In genomic region chr16:20181386-20181785, GRCh38 we compare ENCODE assay signal across 25 cellular contexts.
DNase-seq lines count a peak whose midpoint lies in the region; ATAC-seq lines count a peak whose summit lies in the region.
"Had no signal": no experiment of that assay in that cellular context is flagged by ENCODE, and none has a peak within 500 bp of the region (broad histone marks: within the 10 kb centered on the region; RNA-seq: fewer than 3 reads in every experiment).

No MANE protein-coding gene starts in this region.

- H3K4me1 ChIP-seq in trophoblast cell (ENCODE audit: control insufficient read depth in 1 of 2, insufficient read depth in 2 of 2, low read length in 2 of 2), result no peaks in the 10 kb centered on the region
- H3K4me1 ChIP-seq: tibial nerve had no signal

- H2AFZ ChIP-seq in trophoblast cell (ENCODE audit: insufficient read depth, low read length, poor library complexity), result no peak overlapping the region
- H2AFZ ChIP-seq: PC-9 had no signal

- peaks cover 2% of the 10 kb centered on the region for H3K9me3 ChIP-seq in trophoblast cell (ENCODE audit: insufficient read depth, low read depth, low read length)

- no peak overlapping the region for H3K23ac ChIP-seq in trophoblast cell (ENCODE audit: low read length)

- H3K27ac ChIP-seq in trophoblast cell (ENCODE audit: low read depth, low read length), result no peak overlapping the region
- H3K27ac ChIP-seq: 22Rv1, dorsolateral prefrontal cortex, PC-9, tibial nerve had no signal

- in situ Hi-C loops in SK-MEL-5 (cut with HindIII; ENCODE audit: low pct_unique_long_range_greater_than_20kb, low sequenced_read_pairs), result no loop called here

- H3K9ac ChIP-seq in trophoblast cell (ENCODE audit: low read length), result no peak overlapping the region

- no peak for ATAC-seq in HG02884 (IDR thresholded peaks at IDR 0.05; ENCODE audit: unreplicated experiment)
- ATAC-seq: HCT116; left cardiac atrium; Right ventricle myocardium inferior; stimulated activated effector memory CD8-positive, alpha-beta T cell treated with anti-CD3 and anti-CD28 coated beads, Interleukin-12 subunit alpha, Interleukin-12 subunit beta, amount 100 ng/mL, for 72 hours had no signal

- H2BK120ac ChIP-seq in trophoblast cell (ENCODE audit: insufficient read depth, low read length, poor library complexity), result no peak overlapping the region

- H2BK12ac ChIP-seq in trophoblast cell (ENCODE audit: low read length), result no peak overlapping the region

- H4K8ac ChIP-seq in trophoblast cell (ENCODE audit: low read depth, low read length), result no peak overlapping the region

- H3K4me3 ChIP-seq in trophoblast cell (ENCODE audit: low read depth, low read length), result no peak overlapping the region
- H3K4me3 ChIP-seq: dorsolateral prefrontal cortex, PC-9, tibial nerve had no signal

- H3K4me2 ChIP-seq in trophoblast cell (ENCODE audit: low read length), result no peak overlapping the region
- H3K4me2 ChIP-seq: PC-9 had no signal

- no peak overlapping the region for H2AK5ac ChIP-seq in trophoblast cell (ENCODE audit: low read length)

- no peaks in the 10 kb centered on the region for H3K79me2 ChIP-seq in trophoblast cell (ENCODE audit: control insufficient read depth, insufficient read depth, low read length, poor library complexity)

- H3K4ac ChIP-seq in trophoblast cell (ENCODE audit: low read depth, low read length), result no peak overlapping the region

- DNase-seq in DMS53 (lab: John Stamatoyannopoulos, UW) (peak; percentile 52), DMS53 treated with DMSO at 0.1 percent for 48 hours (lab: John Stamatoyannopoulos, UW; ENCODE audit: unreplicated experiment) (no peak), NCI-H2107 treated with DMSO at 0.1 percent for 48 hours (lab: John Stamatoyannopoulos, UW; ENCODE audit: unreplicated experiment) (peak; percentile 72), SK-MEL-5 (ENCODE audit: low read depth, low spot score) (peak; percentile 34), trophoblast cell (no peak), amniotic stem cell (lab: John Stamatoyannopoulos, UW) (no peak), NCI-H128 (lab: John Stamatoyannopoulos, UW; ENCODE audit: unreplicated experiment) (no peak)
- DNase-seq: activated CD4-positive, alpha-beta T cell treated with anti-CD3 and anti-CD28 coated beads for 1 hour; C1 segment of cervical spinal cord; DMS79 treated with DMSO at 0.1 percent for 48 hours; dorsolateral prefrontal cortex; GF-D8; IMR-90; left cardiac atrium; mammary epithelial cell; NCI-H1048; NCI-H524; NK-92 treated with Interleukin-12 subunit alpha and Interleukin-12 subunit beta, amount 100 ng/mL, for 24 hours; PC-9 had no signal

- no peaks in the 10 kb centered on the region for H3K36me3 ChIP-seq in trophoblast cell (ENCODE audit: control insufficient read depth in 1 of 2, insufficient read depth in 2 of 2, low read length in 2 of 2)
- H3K36me3 ChIP-seq: tibial nerve had no signal

- H3K14ac ChIP-seq in trophoblast cell (ENCODE audit: low read length), result no peak overlapping the region

- no peak overlapping the region for H3K18ac ChIP-seq in trophoblast cell (ENCODE audit: low read length)

- H3K27me3 ChIP-seq in trophoblast cell (ENCODE audit: insufficient read depth, low read length), result no peaks in the 10 kb centered on the region
- H3K27me3 ChIP-seq: tibial nerve had no signal

- no peak overlapping the region for H4K12ac ChIP-seq in trophoblast cell (ENCODE audit: low read depth, low read length)

- WGBS in trophoblast cell (ENCODE audit: extremely low coverage, insufficient coverage, insufficient read length), result no CpG with 5 or more reads among the region's 4 CpGs

- H3K79me1 ChIP-seq in trophoblast cell (ENCODE audit: low read length), result no peaks in the 10 kb centered on the region

- H2BK5ac ChIP-seq in trophoblast cell (ENCODE audit: low read depth, low read length, poor library complexity), result no peak overlapping the region

- H4K91ac ChIP-seq in trophoblast cell (ENCODE audit: low read depth, low read length), result no peak overlapping the region

Comparison
In these comparisons a context has a peak if more than half of its experiments do, and no peak if none do; other contexts are left out.
1. DNase-seq: peak in DMS53 (single experiment), NCI-H2107 treated with DMSO at 0.1 percent for 48 hours (single experiment) and SK-MEL-5 (single experiment); none in DMS53 treated with DMSO at 0.1 percent for 48 hours (single experiment), trophoblast cell (0 of 2), amniotic stem cell (single experiment) and NCI-H128 (single experiment).